Comparison of ENCODE assay signal across 15 cellular contexts in genomic region chr16:86634290-86634689, GRCh38. TPM values are rescaled to one million over a fixed set of nuclear protein-coding genes. Genes with fewer than 3 reads are reported as not detected.
DNase-seq lines count a peak whose midpoint lies in the region; ATAC-seq, FAIRE-seq and TF ChIP-seq lines count a peak whose summit lies in the region.
"Had no signal": no experiment of that assay in that cellular context is flagged by ENCODE, and none has a peak within 500 bp of the region (broad histone marks: within the 10 kb centered on the region; RNA-seq: fewer than 3 reads in every experiment).

No MANE protein-coding gene starts in this region.

- intact Hi-C loops in A673 (cut with micrococcal nuclease; ENCODE audit: unreplicated experiment), result no loop called here
- intact Hi-C loops in testis (cut with DNase I; ENCODE audit: low total_unique reads), result no loop called here

- peaks cover 23% of the 10 kb centered on the region for H3K4me1 ChIP-seq in A673 (ENCODE audit: insufficient read depth, low read length, poor library complexity, severe bottlenecking)
- no peaks in the 10 kb centered on the region for H3K4me1 ChIP-seq in testis

- no peaks in the 10 kb centered on the region for H3K27me3 ChIP-seq in A673 (replicated peaks; ENCODE audit: insufficient read depth, low read depth, low read length, poor library complexity)
- H3K27me3 ChIP-seq in testis, result no peaks in the 10 kb centered on the region

- CTCF ChIA-PET in A673 (lab: Charles Lee), result no interaction called here

- no peaks in the 10 kb centered on the region for H3K36me3 Mint-ChIP-seq in activated naive CD4-positive, alpha-beta T cell treated with anti-CD3 and anti-CD28 coated beads, Interleukin-2, amount 50 U/mL, for 72 hours

- H3K27ac ChIP-seq in A673 (ENCODE audit: low read depth, low read length, poor library complexity, severe bottlenecking), result peak overlapping the region; percentile 77
- H3K27ac ChIP-seq in testis, result no peak overlapping the region
- H3K27ac ChIP-seq: SK-N-MC had no signal

- peak; percentile 16 for FAIRE-seq in HTR-8/SVneo (lab: Jason Lieb, UNC)

- H3K9me3 ChIP-seq in A673 (ENCODE audit: low read depth, low read length, poor library complexity, severe bottlenecking) (no peaks in the 10 kb centered on the region), testis (no peaks in the 10 kb centered on the region)

- H3K4me3 ChIP-seq in A673 (ENCODE audit: low read depth, low read length, poor library complexity, severe bottlenecking) (no peak overlapping the region), testis (no peak overlapping the region)
- H3K4me3 ChIP-seq: SK-N-MC had no signal

- ATAC-seq in activated naive CD4-positive, alpha-beta T cell treated with anti-CD3 and anti-CD28 coated beads, Interleukin-2, amount 50 U/mL, for 72 hours, result no peak

- DNase-seq in A673 (ENCODE audit: low spot score), result peak; percentile 60
- DNase-seq in HTR-8/SVneo (ENCODE audit: insufficient read length, low spot score), result peak; percentile 42
- DNase-seq in astrocyte of the hippocampus (ENCODE audit: low read depth, low spot score), result peak; percentile 50
- DNase-seq in glomerular endothelial cell (ENCODE audit: extremely low read depth, low read depth, low spot score), result peak; percentile 9
- no peak for DNase-seq in activated gamma-delta T cell (lab: John Stamatoyannopoulos, UW)
- no peak for DNase-seq in activated naive CD4-positive, alpha-beta T cell treated with anti-CD3 and anti-CD28 coated beads, Interleukin-2, amount 50 U/mL, for 72 hours (ENCODE audit: low spot score in 2 of 2)
- DNase-seq in testis, result no peak
- DNase-seq in NK-92 (lab: John Stamatoyannopoulos, UW; ENCODE audit: unreplicated experiment), result no peak
- DNase-seq: cortex of kidney; erythroblast; NCI-H1105; NCI-H2227 treated with DMSO at 0.1 percent for 48 hours; stimulated activated CD4-positive, alpha-beta T cell treated with anti-CD3 and anti-CD28 coated beads, Interleukin-1b, Interleukin-23, amount 100 ng/mL, for 48 hours had no signal

- no peaks in the 10 kb centered on the region for H3K36me3 ChIP-seq in A673 (ENCODE audit: insufficient read depth, low read length, poor library complexity, severe bottlenecking)
- H3K36me3 ChIP-seq in testis (ENCODE audit: low read depth, missing control alignments), result no peaks in the 10 kb centered on the region

- BruUV-seq in A673 (replicated peaks; lab: Mats Ljungman, UMichigan), result no TSS peak

- 94 to 100% methylated on average over 1 of the region's 1 CpG for WGBS in testis, 2 donors

- no peaks in the 10 kb centered on the region for H3K9me3 Mint-ChIP-seq in activated naive CD4-positive, alpha-beta T cell treated with anti-CD3 and anti-CD28 coated beads, Interleukin-2, amount 50 U/mL, for 72 hours
- H3K9me3 Mint-ChIP-seq: nephron had no signal

- no peak overlapping the region for H3K27ac Mint-ChIP-seq in activated naive CD4-positive, alpha-beta T cell treated with anti-CD3 and anti-CD28 coated beads, Interleukin-2, amount 50 U/mL, for 72 hours

- POLR2A ChIA-PET in A673 (lab: Charles Lee; ENCODE audit: low non-redundant PET), result no interaction called here

- TF ChIP-seq POLR2A in testis (IDR thresholded peaks at IDR 0.05), result no peak

- TF ChIP-seq CTCF in A673 (conservative IDR thresholded peaks at IDR 0.05; ENCODE audit: low read depth, low read length) (no peak), testis (IDR thresholded peaks at IDR 0.05) (no peak)

RNA-seq across cellular contexts. Expression of gene FOXL1, which starts 55.9 kb away (rescaled TPM):
- total RNA-seq in A673 (2021) (0.13 and 0.20 TPM in 2 replicates), glomerular endothelial cell (3.3 and 10.3 TPM in 2 replicates), testis (1 to 10 TPM; 4.6 to 5.9 TPM)
- total RNA-seq in activated naive CD4-positive, alpha-beta T cell treated with anti-CD3 and anti-CD28 coated beads, Interleukin-2, amount 50 U/mL, for 72 hours, result not detected
- 1.4 TPM for polyA plus RNA-seq in testis (ENCODE audit: insufficient read depth, low read depth, low replicate concordance)

Comparison
In these comparisons a context has a peak if more than half of its experiments do, and no peak if none do; other contexts are left out.
1. DNase-seq: peak in A673 (single experiment), HTR-8/SVneo (single experiment), astrocyte of the hippocampus (single experiment) and glomerular endothelial cell (single experiment); none in activated gamma-delta T cell (single experiment), activated naive CD4-positive, alpha-beta T cell treated with anti-CD3 and anti-CD28 coated beads, Interleukin-2, amount 50 U/mL, for 72 hours (0 of 2), testis (single experiment) and NK-92 (single experiment).